8 cellular contexts compared by ENCODE assay signal in genomic region chr1:245153645-245154428, GRCh38. TPM values are rescaled to one million over a fixed set of nuclear protein-coding genes. Genes with fewer than 3 reads are reported as not detected.
A peak's percentile ranks its signal among the peaks of the same experiment; 100 is the strongest.
DNase-seq lines count a peak whose midpoint lies in the region; ATAC-seq and TF ChIP-seq lines count a peak whose summit lies in the region.

No MANE protein-coding gene starts in this region.

- H3K27ac Mint-ChIP-seq in T-helper 1 cell treated with Interleukin-12 subunit alpha and Interleukin-12 subunit beta and Interleukin-4 antibody, amounts not matched to agents 30 μg/mL and 1 μg/mL, for 36 hours = no peak overlapping the region

- no peak for ATAC-seq in HG02840 (IDR thresholded peaks at IDR 0.05; ENCODE audit: low FRiP score, unreplicated experiment)
- no peak for ATAC-seq in GM18907 (IDR thresholded peaks at IDR 0.05; ENCODE audit: unreplicated experiment)

- H3K4me2 ChIP-seq in smooth muscle cell = peak overlapping the region; percentile 97

- H3K9me3 ChIP-seq in ascending aorta (no peaks in the 10 kb centered on the region), iPS-15b (ENCODE audit: control insufficient read depth, insufficient read depth, low read length) (no peaks in the 10 kb centered on the region), smooth muscle cell (replicated peaks; ENCODE audit: low read depth) (no peaks in the 10 kb centered on the region)

- peaks cover 9% of the 10 kb centered on the region for H3F3A ChIP-seq in smooth muscle cell (ENCODE audit: low read depth)

- H3K36me3 Mint-ChIP-seq in T-helper 1 cell treated with Interleukin-12 subunit alpha and Interleukin-12 subunit beta and Interleukin-4 antibody, amounts not matched to agents 30 μg/mL and 1 μg/mL, for 36 hours (ENCODE audit: low read depth) = no peaks in the 10 kb centered on the region

- H3K4me3 Mint-ChIP-seq in T-helper 1 cell treated with Interleukin-12 subunit alpha and Interleukin-12 subunit beta and Interleukin-4 antibody, amounts not matched to agents 30 μg/mL and 1 μg/mL, for 36 hours = peak overlapping the region; percentile 74

- H3K27me3 Mint-ChIP-seq in T-helper 1 cell treated with Interleukin-12 subunit alpha and Interleukin-12 subunit beta and Interleukin-4 antibody, amounts not matched to agents 30 μg/mL and 1 μg/mL, for 36 hours (ENCODE audit: low read depth) = peaks cover 74% of the 10 kb centered on the region

- peaks cover 32% of the 10 kb centered on the region for H4K20me1 ChIP-seq in smooth muscle cell (ENCODE audit: low read depth)

- H3K27me3 ChIP-seq in ascending aorta (peaks cover 9% of the 10 kb centered on the region), iPS-15b (ENCODE audit: control insufficient read depth, insufficient read depth, low read length) (peaks cover 56% of the 10 kb centered on the region), smooth muscle cell (ENCODE audit: low read depth) (no peaks in the 10 kb centered on the region)

- H2AFZ ChIP-seq in smooth muscle cell (ENCODE audit: low read depth) = peak overlapping the region; percentile 88

- DNase-seq in T-helper 1 cell (no peak), NCI-H1694 (lab: John Stamatoyannopoulos, UW) (peak; percentile 16), ascending aorta (ENCODE audit: low spot score in 2 of 2) (no peak), smooth muscle cell (lab: John Stamatoyannopoulos, UW; ENCODE audit: unreplicated experiment) (no peak)

- H3K9me3 Mint-ChIP-seq in T-helper 1 cell treated with Interleukin-12 subunit alpha and Interleukin-12 subunit beta and Interleukin-4 antibody, amounts not matched to agents 30 μg/mL and 1 μg/mL, for 36 hours = no peaks in the 10 kb centered on the region

- TF ChIP-seq CTCF in ascending aorta (IDR thresholded peaks at IDR 0.05) (no peak), smooth muscle cell (IDR thresholded peaks at IDR 0.05; ENCODE audit: borderline replicate concordance, insufficient read depth, poor library complexity, severe bottlenecking) (no peak)

- H3K4me3 ChIP-seq in ascending aorta (peak overlapping the region; percentile 70 to 71), iPS-15b (ENCODE audit: low read depth, low read length) (peak overlapping the region; percentile 51), smooth muscle cell (peak overlapping the region; percentile 89)

- H3K9ac ChIP-seq in iPS-15b (ENCODE audit: low read depth, low read length) (no peak overlapping the region), smooth muscle cell (ENCODE audit: low read depth) (peak overlapping the region; percentile 12)

- H3K4me1 Mint-ChIP-seq in T-helper 1 cell treated with Interleukin-12 subunit alpha and Interleukin-12 subunit beta and Interleukin-4 antibody, amounts not matched to agents 30 μg/mL and 1 μg/mL, for 36 hours (ENCODE audit: low read depth) = peaks cover 18% of the 10 kb centered on the region

- H3K79me2 ChIP-seq in smooth muscle cell (ENCODE audit: low read depth) = peaks cover 40% of the 10 kb centered on the region

- 1% methylated on average over 52 of the region's 70 CpGs for WGBS in smooth muscle cell (ENCODE audit: low lambda C conversion rate)

- no peak overlapping the region for H3K27ac ChIP-seq in ascending aorta
- peak overlapping the region; percentile 75 for H3K27ac ChIP-seq in smooth muscle cell (ENCODE audit: low read depth)

- H3K4me1 ChIP-seq in ascending aorta (peaks cover 8 to 22% of the 10 kb centered on the region in 2 donors), iPS-15b (ENCODE audit: control insufficient read depth, insufficient read depth, low read length) (no peaks in the 10 kb centered on the region), smooth muscle cell (ENCODE audit: low read depth) (peaks cover 19% of the 10 kb centered on the region)

- H3K36me3 ChIP-seq in ascending aorta (no peaks in the 10 kb centered on the region), iPS-15b (ENCODE audit: control insufficient read depth, insufficient read depth, low read length) (no peaks in the 10 kb centered on the region), smooth muscle cell (ENCODE audit: low read depth) (no peaks in the 10 kb centered on the region)

- intact Hi-C loops in ascending aorta (cut with DNase I) = loop anchor here (5.0 kb wide), 1 partner anchor 853 kb away; no protein-coding TSS in a partner anchor

RNA-seq across cellular contexts. Expression of gene KIF26B, which starts 0.9 kb away (rescaled TPM):
- total RNA-seq in ascending aorta (not detected), smooth muscle cell (42.1 and 43.3 TPM in 2 replicates)
- 24.1 and 24.9 TPM in 2 replicates for polyA plus RNA-seq in smooth muscle cell

Comparison
In these comparisons a context has a peak if more than half of its experiments do, and no peak if none do; other contexts are left out.
1. RNA of gene KIF26B, which starts 0.9 kb away (total RNA-seq): 42.1 to 43.3 TPM in smooth muscle cell; not detected in ascending aorta (single experiment); every median in the first group is over 10 times any median in the second.
2. Peak in every context shown above with its lines, with median percentiles within 50 percentile points of each other: H3K4me3 ChIP-seq.